8 cellular contexts compared by ENCODE assay signal in the genomic region with DNA sequence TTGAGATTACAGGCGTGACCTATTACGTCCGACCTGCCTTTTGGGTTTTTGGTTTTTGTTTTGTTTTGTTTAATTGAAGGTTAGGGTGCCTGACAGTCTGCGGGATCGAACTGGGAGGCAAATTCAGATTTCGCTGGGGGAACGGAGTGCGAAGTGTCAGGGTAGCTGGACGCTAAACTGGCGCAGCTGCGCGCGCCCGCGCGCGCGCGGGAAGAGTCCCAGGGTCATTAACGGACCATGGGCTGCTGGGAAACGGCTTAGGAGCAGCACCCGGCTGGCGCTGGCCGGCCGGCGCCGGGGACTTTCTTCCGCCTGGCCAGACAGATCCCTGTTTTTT. TPM values are rescaled to one million over a fixed set of nuclear protein-coding genes. Genes with fewer than 3 reads are reported as not detected.
DNase-seq lines count a peak whose midpoint lies in the region; ATAC-seq and TF ChIP-seq lines count a peak whose summit lies in the region.

No MANE protein-coding gene starts in this region.

- H3K4me2 ChIP-seq in fibroblast of lung (ENCODE audit: extremely low read depth, insufficient read depth, low read length) = peak overlapping the region; percentile 81

- peak overlapping the region; percentile 92 to 99 (median 98) for H3K4me3 Mint-ChIP-seq in naive B cell

- H3K27me3 ChIP-seq in fibroblast of lung (ENCODE audit: control insufficient read depth, insufficient read depth, low read length) = no peaks in the 10 kb centered on the region

- H3K79me2 ChIP-seq in fibroblast of lung (ENCODE audit: control insufficient read depth, insufficient read depth, low read length) = peaks cover 66% of the 10 kb centered on the region

- peak overlapping the region; percentile 80 for H3K9ac ChIP-seq in fibroblast of lung (ENCODE audit: insufficient read depth, low read length)

- H3K9me3 ChIP-seq in fibroblast of lung (ENCODE audit: control insufficient read depth, insufficient read depth, low read depth, low read length) = no peaks in the 10 kb centered on the region

- H4K20me1 ChIP-seq in fibroblast of lung (ENCODE audit: control insufficient read depth, extremely low read depth, insufficient read depth, low read length) = peaks cover 6% of the 10 kb centered on the region

- peak overlapping the region; percentile 70 to 97 (median 74) for H3K4me3 ChIP-seq in fibroblast of lung (replicated peaks in 1 of 4; ENCODE audit: control extremely low read depth in 1 of 4, insufficient read depth in 1 of 4, low read depth in 3 of 4, low read length in 4 of 4)

- H3K9me3 Mint-ChIP-seq in naive B cell = no peaks in the 10 kb centered on the region

- DNase-seq in NK-92 treated with Interleukin-12 subunit alpha and Interleukin-12 subunit beta, amount 100 ng/mL, for 24 hours (lab: John Stamatoyannopoulos, UW) = peak; percentile 74
- no peak for DNase-seq in NK-92 (lab: John Stamatoyannopoulos, UW; ENCODE audit: unreplicated experiment)
- DNase-seq in NCI-H748 (lab: John Stamatoyannopoulos, UW; ENCODE audit: unreplicated experiment) = peak; percentile 98
- DNase-seq in activated CD8-positive, alpha-beta memory T cell treated with anti-CD3 and anti-CD28 coated beads, Interleukin-2, amount 50 U/mL, for 4 hours = peak; percentile 62
- peak; percentile 79 to 89 for DNase-seq in fibroblast of lung (ENCODE audit: low read depth in 2 of 2)
- DNase-seq in naive B cell = no peak

- H2AFZ ChIP-seq in fibroblast of lung (ENCODE audit: low read length) = peak overlapping the region; percentile 52

- no peak for TF ChIP-seq CTCF in fibroblast of lung (conservative IDR thresholded peaks at IDR 0.05 in 1 of 2, IDR thresholded peaks at IDR 0.05 in 1 of 2; ENCODE audit: low read depth in 1 of 2, low read length in 2 of 2)

- ATAC-seq in HG03432 (IDR thresholded peaks at IDR 0.05; ENCODE audit: unreplicated experiment) = peak; percentile 50
- ATAC-seq in naive B cell (ENCODE audit: low read depth in 2 of 2) = peak; percentile 51 to 52

- H3K36me3 ChIP-seq in fibroblast of lung (ENCODE audit: control insufficient read depth, insufficient read depth, low read length) = peaks cover 17% of the 10 kb centered on the region

- peak overlapping the region; percentile 97 to 100 (median 100) for H3K27ac Mint-ChIP-seq in naive B cell

- H3K4me1 Mint-ChIP-seq in naive B cell = peaks cover 32 to 66% (median 53%) of the 10 kb centered on the region in 3 donors

- no peaks in the 10 kb centered on the region for H3K27me3 Mint-ChIP-seq in naive B cell

- H3K27ac ChIP-seq in fibroblast of lung (ENCODE audit: insufficient read depth, low read length) = peak overlapping the region; percentile 93
- H3K27ac ChIP-seq in temporal lobe (ENCODE audit: low read depth, low read length) = peak overlapping the region; percentile 89

- H3K36me3 Mint-ChIP-seq in naive B cell = peaks cover 5 to 12% of the 10 kb centered on the region in 2 donors

- peaks cover 15% of the 10 kb centered on the region for H3K4me1 ChIP-seq in fibroblast of lung (ENCODE audit: control insufficient read depth, extremely low read depth, insufficient read depth, low read length)

RNA-seq across cellular contexts. Expression of a gene that starts 6.8 kb away (rescaled TPM):
- total RNA-seq in fibroblast of lung = 115 and 152 TPM in 2 replicates
- 35.5 and 60.2 TPM in 2 replicates for polyA plus RNA-seq in fibroblast of lung
- 52.3 and 95.1 TPM in 2 replicates for polyA plus RNA-seq in fibroblast of lung (2012)
- polyA minus RNA-seq in fibroblast of lung (ENCODE audit: low replicate concordance) = 39.2 and 45.2 TPM in 2 replicates
- 1 to 10 TPM; 1.1 to 2.8 (median 1.8) TPM for polyA plus RNA-seq in naive B cell (ENCODE audit: low read depth in 6 of 6)
- 543 TPM for total RNA-seq in temporal lobe

RNA-seq across cellular contexts. Expression of a gene that starts 19.0 kb away (rescaled TPM):
- total RNA-seq in fibroblast of lung (70.0 and 111 TPM in 2 replicates), temporal lobe (351 TPM)
- polyA plus RNA-seq in fibroblast of lung (61.2 and 66.3 TPM in 2 replicates), naive B cell (ENCODE audit: low read depth in 6 of 6) (10 to 100 TPM in 2 of 6 donors, 1 to 10 TPM in 3, under 1 TPM in 1; 0.23 to 12.1 (median 7.9) TPM)
- polyA plus RNA-seq in fibroblast of lung (2012) = 98.8 and 107 TPM in 2 replicates
- polyA minus RNA-seq in fibroblast of lung (ENCODE audit: low replicate concordance) = 38.5 and 40.2 TPM in 2 replicates

RNA-seq across cellular contexts. Expression of a gene that starts 19.3 kb away (rescaled TPM):
- total RNA-seq in fibroblast of lung = 2.1 and 3.1 TPM in 2 replicates
- polyA plus RNA-seq in fibroblast of lung = 0.74 and 0.75 TPM in 2 replicates
- 0.98 and 1.1 TPM in 2 replicates for polyA plus RNA-seq in fibroblast of lung (2012)
- 0.26 TPM in 1 of 2 replicates, not detected in the other for polyA minus RNA-seq in fibroblast of lung (ENCODE audit: low replicate concordance)
- 1 to 10 TPM in 1 of 6 donors, under 1 TPM in 4, not detected in 1; 0.45 to 1.4 (median 0.71) TPM for polyA plus RNA-seq in naive B cell (ENCODE audit: low read depth in 6 of 6)
- total RNA-seq in temporal lobe = 3.7 TPM

RNA-seq across cellular contexts. Expression of a gene that starts 27.6 kb away (rescaled TPM):
- total RNA-seq in fibroblast of lung = 23.1 and 24.3 TPM in 2 replicates
- 34.7 and 68.1 TPM in 2 replicates for polyA plus RNA-seq in fibroblast of lung
- 39.1 and 68.7 TPM in 2 replicates for polyA plus RNA-seq in fibroblast of lung (2012)
- polyA minus RNA-seq in fibroblast of lung (ENCODE audit: low replicate concordance) = 54.4 and 96.5 TPM in 2 replicates
- polyA plus RNA-seq in naive B cell (ENCODE audit: low read depth in 6 of 6) = 100 to 1,000 TPM in 1 of 6 donors, 10 to 100 TPM in 5; 75.4 to 107 (median 92.4) TPM
- 10.3 TPM for total RNA-seq in temporal lobe

RNA-seq across cellular contexts. Expression of a gene that starts 28.3 kb away (rescaled TPM):
- total RNA-seq in fibroblast of lung (100 and 109 TPM in 2 replicates), temporal lobe (14.0 TPM)
- polyA plus RNA-seq in fibroblast of lung (51.2 and 66.4 TPM in 2 replicates), naive B cell (ENCODE audit: low read depth in 6 of 6) (10 to 100 TPM; 10.9 to 19.5 (median 18.2) TPM)
- 38.4 and 54.0 TPM in 2 replicates for polyA plus RNA-seq in fibroblast of lung (2012)
- 57.9 and 92.3 TPM in 2 replicates for polyA minus RNA-seq in fibroblast of lung (ENCODE audit: low replicate concordance)

Comparison
In these comparisons a context has a peak if more than half of its experiments do, and no peak if none do; other contexts are left out.
1. DNase-seq: peak in NK-92 treated with Interleukin-12 subunit alpha and Interleukin-12 subunit beta, amount 100 ng/mL, for 24 hours (single experiment), NCI-H748 (single experiment), activated CD8-positive, alpha-beta memory T cell treated with anti-CD3 and anti-CD28 coated beads, Interleukin-2, amount 50 U/mL, for 4 hours (single experiment) and fibroblast of lung (2 of 2); none in NK-92 (single experiment) and naive B cell (single experiment).